20 cellular contexts compared by ENCODE assay signal in the genomic region with DNA sequence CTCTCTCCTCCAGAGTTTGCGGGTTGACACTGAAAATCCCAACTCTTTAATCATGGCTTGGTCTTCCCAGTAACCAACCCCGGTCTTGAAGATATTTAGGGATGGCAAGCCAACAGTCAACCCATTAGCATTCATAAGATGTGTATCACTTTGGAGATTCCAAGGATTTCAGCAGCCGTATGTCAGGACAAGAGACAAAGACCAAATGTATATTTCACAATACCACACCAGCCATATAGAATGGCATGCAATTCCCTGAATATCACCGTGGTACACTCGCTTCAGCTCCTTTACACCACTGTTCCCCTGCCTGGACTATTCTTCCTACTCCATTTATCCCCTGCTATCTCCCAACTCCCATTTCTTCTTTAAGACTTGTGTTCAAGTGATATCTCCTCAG.
A peak's percentile ranks its signal among the peaks of the same experiment; 100 is the strongest.
DNase-seq lines count a peak whose midpoint lies in the region; ATAC-seq, FAIRE-seq and TF ChIP-seq lines count a peak whose summit lies in the region.
"Had no signal": no experiment of that assay in that cellular context is flagged by ENCODE, and none has a peak within 500 bp of the region (broad histone marks: within the 10 kb centered on the region; RNA-seq: fewer than 3 reads in every experiment).

No MANE protein-coding gene starts in this region.

- H3K9ac ChIP-seq in HepG2 (ENCODE audit: insufficient read depth, low read depth, low read length) (no peak overlapping the region), K562 (ENCODE audit: insufficient read depth in 1 of 2, low read depth in 2 of 2, low read length in 2 of 2) (no peak overlapping the region)
- H3K9ac ChIP-seq: BLaER1 treated with 17β-estradiol and CSF1 and Interleukin-3, amounts not matched to agents 10 nM and 100 nM had no signal

- TF ChIP-seq CTCF in HepG2 (CRISPR knock-in tag; IDR thresholded peaks at IDR 0.05) (no peak), right lobe of liver (IDR thresholded peaks at IDR 0.05) (no peak), K562 (IDR thresholded peaks at IDR 0.05 in 2 of 3, conservative IDR thresholded peaks at IDR 0.05 in 1 of 3; ENCODE audit: insufficient read depth in 2 of 3, low read depth in 1 of 3, low read length in 3 of 3) (no peak)

- H3K27me3 ChIP-seq in HepG2 (ENCODE audit: control insufficient read depth in 1 of 2, insufficient read depth in 2 of 2, low read length in 2 of 2) (no peaks in the 10 kb centered on the region), right lobe of liver (no peaks in the 10 kb centered on the region), K562 (ENCODE audit: control insufficient read depth in 2 of 2, insufficient read depth in 2 of 2, low read length in 2 of 2) (0 out of 5 replicates have a peak, but pooled peaks cover 0 to 4% of the 10 kb centered on the region in 2 experiments)
- H3K27me3 ChIP-seq: BLaER1 treated with 17β-estradiol and CSF1 and Interleukin-3, amounts not matched to agents 10 nM and 100 nM had no signal

- H2AFZ ChIP-seq in HepG2 (ENCODE audit: low read length) (no peak overlapping the region), K562 (ENCODE audit: low read depth, low read length) (no peak overlapping the region)

- H3K36me3 ChIP-seq in HepG2 (replicated peaks in 1 of 2; ENCODE audit: control insufficient read depth in 1 of 2, insufficient read depth in 2 of 2, low read length in 2 of 2): no peaks in the 10 kb centered on the region
- H3K36me3 ChIP-seq in right lobe of liver: no peaks in the 10 kb centered on the region
- H3K36me3 ChIP-seq in K562 (ENCODE audit: control insufficient read depth, insufficient read depth, low read length): no peaks in the 10 kb centered on the region
- H3K36me3 ChIP-seq: BLaER1 treated with 17β-estradiol and CSF1 and Interleukin-3, amounts not matched to agents 10 nM and 100 nM had no signal

- ATAC-seq in HepG2: no peak
- ATAC-seq in right lobe of liver: no peak
- no peak for ATAC-seq in K562
- no peak for ATAC-seq in HG02884 (IDR thresholded peaks at IDR 0.05; ENCODE audit: unreplicated experiment)
- ATAC-seq: A549; CD8-positive, alpha-beta T cell had no signal

- TF ChIP-seq EP300 in HepG2 (IDR thresholded peaks at IDR 0.05; ENCODE audit: low read depth in 2 of 2, low read length in 2 of 2): no peak
- TF ChIP-seq EP300 in HepG2 (CRISPR knock-in tag; IDR thresholded peaks at IDR 0.05; ENCODE audit: borderline replicate concordance): no peak
- TF ChIP-seq EP300 in K562 (IDR thresholded peaks at IDR 0.05; ENCODE audit: low read length): no peak

- intact Hi-C loops in HepG2 (cut with micrococcal nuclease; ENCODE audit: unreplicated experiment) (no loop called here), right lobe of liver (cut with DNase I) (no loop called here), K562 (cut with micrococcal nuclease) (no loop called here)

- H3K9me1 ChIP-seq in K562 (ENCODE audit: control insufficient read depth, insufficient read depth, low read length): no peaks in the 10 kb centered on the region

- DNase-seq in HepG2 (ENCODE audit: low spot score) (no peak), right lobe of liver (no peak), K562 (ENCODE audit: extremely low read depth in 1 of 4, low spot score in 3 of 4) (no peak), NCI-H146 treated with DMSO at 0.1 percent for 48 hours (lab: John Stamatoyannopoulos, UW; ENCODE audit: unreplicated experiment) (no peak)
- DNase-seq: AML-193; Caco-2; Calu3; CD4-positive, alpha-beta T cell; CD8-positive, alpha-beta T cell; DMS79 treated with DMSO at 0.1 percent for 48 hours; GF-D8 had no signal

- FAIRE-seq in HepG2 (lab: Jason Lieb, UNC) (no peak), K562 (lab: Jason Lieb, UNC) (no peak)
- FAIRE-seq: A549, D721Med, G401.6, GM12891, GM19239 had no signal

- no peak overlapping the region for H3K27ac ChIP-seq in HepG2 (ENCODE audit: extremely low read length, insufficient read depth, low read length)
- H3K27ac ChIP-seq in right lobe of liver: no peak overlapping the region
- H3K27ac ChIP-seq in K562 (ENCODE audit: extremely low read depth, low read depth, low read length): no peak overlapping the region
- H3K27ac ChIP-seq: 22Rv1; A549; BLaER1 treated with 17β-estradiol and CSF1 and Interleukin-3, amounts not matched to agents 10 nM and 100 nM; C4-2B had no signal

- no peaks in the 10 kb centered on the region for H4K20me1 ChIP-seq in HepG2 (ENCODE audit: insufficient read depth, low read length)
- H4K20me1 ChIP-seq in K562 (replicated peaks; ENCODE audit: control insufficient read depth, insufficient read depth, low read length): no peaks in the 10 kb centered on the region
- H4K20me1 ChIP-seq: BLaER1 treated with 17β-estradiol and CSF1 and Interleukin-3, amounts not matched to agents 10 nM and 100 nM had no signal

- BruUV-seq in HepG2 (replicated peaks; lab: Mats Ljungman, UMichigan): no TSS peak
- no TSS peak for BruUV-seq in K562 (replicated peaks; lab: Mats Ljungman, UMichigan)

- CTCF ChIA-PET in HepG2 (lab: Yijun Ruan, JAX; ENCODE audit: low intra/inter-chr PET ratio, low total read pairs): no interaction called here
- CTCF ChIA-PET in K562 (lab: Yijun Ruan, JAX; ENCODE audit: low intra/inter-chr PET ratio): interaction anchor here (0.6 kb wide), 1 partner anchor 507 kb away, joined by 5 read pairs; no protein-coding TSS in a partner anchor

- TF ChIP-seq RAD21 in HepG2 (CRISPR knock-in tag; IDR thresholded peaks at IDR 0.05) (no peak), K562 (CRISPR knock-in tag; conservative IDR thresholded peaks at IDR 0.05 in 1 of 2, IDR thresholded peaks at IDR 0.05 in 1 of 2) (no peak)

- H3K4me1 ChIP-seq in HepG2 (ENCODE audit: insufficient read depth, low read length) (no peaks in the 10 kb centered on the region), right lobe of liver (no peaks in the 10 kb centered on the region), K562 (replicated peaks in 1 of 2; ENCODE audit: control insufficient read depth in 2 of 2, insufficient read depth in 2 of 2, low read length in 2 of 2) (no peaks in the 10 kb centered on the region)
- H3K4me1 ChIP-seq: A549; BLaER1 treated with 17β-estradiol and CSF1 and Interleukin-3, amounts not matched to agents 10 nM and 100 nM; Caco-2 had no signal

- no peaks in the 10 kb centered on the region for H3K79me2 ChIP-seq in HepG2 (ENCODE audit: insufficient read depth, low read length)
- H3K79me2 ChIP-seq in K562 (ENCODE audit: control insufficient read depth, insufficient read depth, low read length): no peaks in the 10 kb centered on the region

- no peak for TF ChIP-seq POLR2A in HepG2 (IDR thresholded peaks at IDR 0.05; ENCODE audit: insufficient read depth in 1 of 2, low read depth in 2 of 2, low read length in 2 of 2)
- TF ChIP-seq POLR2A in right lobe of liver (IDR thresholded peaks at IDR 0.05): no peak
- TF ChIP-seq POLR2A in K562 (conservative IDR thresholded peaks at IDR 0.05): no peak

- 8% methylated on average over 5 of the region's 5 CpGs for WGBS in HepG2 (ENCODE audit: low lambda C conversion rate)
- WGBS in right lobe of liver (ENCODE audit: insufficient coverage, low coverage, low lambda C conversion rate, missing lambda C conversion rate): 56% methylated on average over 4 of the region's 5 CpGs
- WGBS in K562 (ENCODE audit: insufficient coverage, low coverage, missing lambda C conversion rate): 1% methylated on average over 5 of the region's 5 CpGs

- POLR2A ChIA-PET in HepG2 (lab: Yijun Ruan, JAX) (no interaction called here), K562 (lab: Yijun Ruan, JAX) (no interaction called here)

- peaks cover 6% of the 10 kb centered on the region; the same call in 1 of the 2 replicates for H3K9me3 ChIP-seq in HepG2 (ENCODE audit: low read length)
- no peaks in the 10 kb centered on the region for H3K9me3 ChIP-seq in right lobe of liver
- H3K9me3 ChIP-seq in K562 (replicated peaks; ENCODE audit: control insufficient read depth, insufficient read depth, low read depth, low read length): no peaks in the 10 kb centered on the region
- H3K9me3 ChIP-seq: A549, Caco-2 had no signal

- H3K4me2 ChIP-seq in HepG2 (ENCODE audit: low read depth, low read length): no peak overlapping the region
- no peak overlapping the region for H3K4me2 ChIP-seq in K562 (ENCODE audit: insufficient read depth, low read length)
- H3K4me2 ChIP-seq: A549; BLaER1 treated with 17β-estradiol and CSF1 and Interleukin-3, amounts not matched to agents 10 nM and 100 nM had no signal

- H3K4me3 ChIP-seq in HepG2 (replicated peaks in 1 of 3; ENCODE audit: insufficient read depth in 1 of 3, low read depth in 2 of 3, low read length in 3 of 3) (no peak overlapping the region), right lobe of liver (no peak overlapping the region), K562 (no peak overlapping the region)
- H3K4me3 ChIP-seq: A549; BLaER1 treated with 17β-estradiol and CSF1 and Interleukin-3, amounts not matched to agents 10 nM and 100 nM had no signal

- in situ Hi-C loops in HepG2 (cut with HindIII; ENCODE audit: extremely low pct_ligation_motif_present, low pct_unique_long_range_greater_than_20kb): no loop called here
- in situ Hi-C loops in K562 (cut with MboI): no loop called here

TF ChIP-seq in HepG2, 621 proteins besides CTCF, POLR2A, EP300 and RAD21:
- TF ChIP-seq ZEB1 (IDR thresholded peaks at IDR 0.05; ENCODE audit: insufficient replicate concordance, low read depth): no peak
- peak; percentile 70 for TF ChIP-seq CEBPB (IDR thresholded peaks at IDR 0.05; ENCODE audit: borderline replicate concordance, low read depth, low read length)

TF ChIP-seq in K562, 482 proteins besides CTCF, POLR2A, EP300 and RAD21:
- no peak for TF ChIP-seq NCOR1 (IDR thresholded peaks at IDR 0.05)
- no peak for TF ChIP-seq GTF2E2 (tag; IDR thresholded peaks at IDR 0.05)
- TF ChIP-seq TARDBP (IDR thresholded peaks at IDR 0.05): no peak
- no peak for TF ChIP-seq MBD2 (IDR thresholded peaks at IDR 0.05; ENCODE audit: borderline replicate concordance, low read depth)
- no peak for TF ChIP-seq CEBPG (CRISPR knock-in tag; IDR thresholded peaks at IDR 0.05)
- TF ChIP-seq CEBPG (tag; conservative IDR thresholded peaks at IDR 0.05 in 1 of 2, IDR thresholded peaks at IDR 0.05 in 1 of 2): peak in 1 of 2 experiments; percentile 23; a peak in 1 of 4 replicates
- no peak for TF ChIP-seq C11orf30 (IDR thresholded peaks at IDR 0.05; ENCODE audit: low read depth)
- TF ChIP-seq CEBPB (tag; IDR thresholded peaks at IDR 0.05): peak; percentile 23; the same call in 1 of the 2 replicates
